In the genomic region with DNA sequence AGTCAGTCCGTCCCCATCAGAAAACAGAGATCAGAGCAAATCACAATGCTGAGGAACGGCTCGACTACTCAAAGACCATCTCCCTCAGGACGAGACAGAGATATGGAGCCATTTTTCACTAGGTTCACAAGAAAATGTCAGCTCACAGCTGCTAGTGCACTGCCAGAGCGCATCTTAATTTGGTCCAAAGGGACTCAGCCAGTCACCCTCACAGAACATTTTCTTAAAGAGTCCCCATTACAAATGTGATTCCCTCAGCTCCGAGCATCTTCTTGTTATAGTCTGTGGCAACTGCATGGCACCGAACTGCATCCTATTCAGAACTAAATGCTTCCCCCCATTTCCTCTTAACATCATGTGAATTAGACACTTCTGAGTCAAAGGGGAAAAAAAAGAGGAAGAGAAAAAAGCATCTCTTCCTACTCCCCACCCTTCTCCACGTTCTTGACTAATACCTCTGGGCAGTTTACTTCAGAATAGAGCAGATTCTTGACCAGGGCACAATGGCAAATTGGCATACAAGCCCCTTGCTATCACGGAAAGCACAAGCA, we compare ENCODE assay signal across 1 cellular context.
TF ChIP-seq lines count a peak whose summit lies in the region.

No MANE protein-coding gene starts in this region.

TF ChIP-seq in GM12878, 131 proteins besides CTCF, POLR2A, EP300 and RAD21 (continued from another document and continues in another):
- TF ChIP-seq, protein P1, sequence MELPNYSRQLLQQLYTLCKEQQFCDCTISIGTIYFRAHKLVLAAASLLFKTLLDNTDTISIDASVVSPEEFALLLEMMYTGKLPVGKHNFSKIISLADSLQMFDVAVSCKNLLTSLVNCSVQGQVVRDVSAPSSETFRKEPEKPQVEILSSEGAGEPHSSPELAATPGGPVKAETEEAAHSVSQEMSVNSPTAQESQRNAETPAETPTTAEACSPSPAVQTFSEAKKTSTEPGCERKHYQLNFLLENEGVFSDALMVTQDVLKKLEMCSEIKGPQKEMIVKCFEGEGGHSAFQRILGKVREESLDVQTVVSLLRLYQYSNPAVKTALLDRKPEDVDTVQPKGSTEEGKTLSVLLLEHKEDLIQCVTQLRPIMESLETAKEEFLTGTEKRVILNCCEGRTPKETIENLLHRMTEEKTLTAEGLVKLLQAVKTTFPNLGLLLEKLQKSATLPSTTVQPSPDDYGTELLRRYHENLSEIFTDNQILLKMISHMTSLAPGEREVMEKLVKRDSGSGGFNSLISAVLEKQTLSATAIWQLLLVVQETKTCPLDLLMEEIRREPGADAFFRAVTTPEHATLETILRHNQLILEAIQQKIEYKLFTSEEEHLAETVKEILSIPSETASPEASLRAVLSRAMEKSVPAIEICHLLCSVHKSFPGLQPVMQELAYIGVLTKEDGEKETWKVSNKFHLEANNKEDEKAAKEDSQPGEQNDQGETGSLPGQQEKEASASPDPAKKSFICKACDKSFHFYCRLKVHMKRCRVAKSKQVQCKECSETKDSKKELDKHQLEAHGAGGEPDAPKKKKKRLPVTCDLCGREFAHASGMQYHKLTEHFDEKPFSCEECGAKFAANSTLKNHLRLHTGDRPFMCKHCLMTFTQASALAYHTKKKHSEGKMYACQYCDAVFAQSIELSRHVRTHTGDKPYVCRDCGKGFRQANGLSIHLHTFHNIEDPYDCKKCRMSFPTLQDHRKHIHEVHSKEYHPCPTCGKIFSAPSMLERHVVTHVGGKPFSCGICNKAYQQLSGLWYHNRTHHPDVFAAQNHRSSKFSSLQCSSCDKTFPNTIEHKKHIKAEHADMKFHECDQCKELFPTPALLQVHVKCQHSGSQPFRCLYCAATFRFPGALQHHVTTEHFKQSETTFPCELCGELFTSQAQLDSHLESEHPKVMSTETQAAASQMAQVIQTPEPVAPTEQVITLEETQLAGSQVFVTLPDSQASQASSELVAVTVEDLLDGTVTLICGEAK (IDR thresholded peaks at IDR 0.05; ENCODE audit: borderline replicate concordance), result no peak
- TF ChIP-seq MTA3 (IDR thresholded peaks at IDR 0.05; ENCODE audit: borderline replicate concordance, low read length) (no peak), CBX3 (IDR thresholded peaks at IDR 0.05; ENCODE audit: borderline replicate concordance, low read depth) (no peak), YBX1 (IDR thresholded peaks at IDR 0.05) (no peak), ATF7 (IDR thresholded peaks at IDR 0.05; ENCODE audit: low read depth) (no peak), POU2F2 (IDR thresholded peaks at IDR 0.05; ENCODE audit: borderline replicate concordance, low read depth, low read length) (no peak), CREB1 (IDR thresholded peaks at IDR 0.05; ENCODE audit: low read depth) (no peak), SREBF1 (IDR thresholded peaks at IDR 0.05; ENCODE audit: low read length) (no peak), CHD4 (IDR thresholded peaks at IDR 0.05) (no peak), DPF2 (IDR thresholded peaks at IDR 0.05) (no peak), JUNB (IDR thresholded peaks at IDR 0.05) (peak; percentile 59; the same call in 1 of the 2 replicates), IKZF2 (IDR thresholded peaks at IDR 0.05) (peak in 1 of 2 experiments; percentile 37; a peak in 1 of 4 replicates), IRF4 (IDR thresholded peaks at IDR 0.05; ENCODE audit: low read depth, low read length) (peak; percentile 73), BHLHE40 (IDR thresholded peaks at IDR 0.05; ENCODE audit: borderline replicate concordance in 1 of 2, low read depth in 2 of 2, low read length in 1 of 2) (peak; percentile 8 to 33; a peak in 1 of 4 replicates), BRCA1 (IDR thresholded peaks at IDR 0.05; ENCODE audit: low read depth, low read length) (no peak), ETV6 (conservative IDR thresholded peaks at IDR 0.05 in 1 of 2, IDR thresholded peaks at IDR 0.05 in 1 of 2; ENCODE audit: borderline replicate concordance in 1 of 2, low read depth in 1 of 2) (peak in 1 of 2 experiments; percentile 88; a peak in 2 of 4 replicates), ZNF622 (IDR thresholded peaks at IDR 0.05) (no peak), BACH1 (IDR thresholded peaks at IDR 0.05; ENCODE audit: borderline replicate concordance) (no peak), ESRRA (IDR thresholded peaks at IDR 0.05; ENCODE audit: low read length) (no peak), STAT1 (conservative IDR thresholded peaks at IDR 0.05) (no peak), RUNX3 (IDR thresholded peaks at IDR 0.05; ENCODE audit: low read length) (no peak), NR2C1 (IDR thresholded peaks at IDR 0.05) (no peak), KDM1A (IDR thresholded peaks at IDR 0.05; ENCODE audit: borderline replicate concordance) (no peak), NRF1 (conservative IDR thresholded peaks at IDR 0.05; ENCODE audit: low read depth, low read length) (no peak), ZNF384 (IDR thresholded peaks at IDR 0.05; ENCODE audit: borderline replicate concordance, low read depth, low read length) (no peak), BCL11A (IDR thresholded peaks at IDR 0.05; ENCODE audit: low read depth, low read length) (no peak), NFXL1 (IDR thresholded peaks at IDR 0.05; ENCODE audit: borderline replicate concordance) (no peak), HDGF (IDR thresholded peaks at IDR 0.05) (no peak), ZNF207 (IDR thresholded peaks at IDR 0.05; ENCODE audit: borderline replicate concordance) (no peak), SPI1 (IDR thresholded peaks at IDR 0.05; ENCODE audit: borderline replicate concordance, insufficient read depth, low read depth, low read length) (peak; percentile 88), CHD2 (IDR thresholded peaks at IDR 0.05; ENCODE audit: borderline replicate concordance, low read depth, low read length) (no peak), KAT2A (conservative IDR thresholded peaks at IDR 0.05; ENCODE audit: control insufficient read depth, low read depth, low read length) (no peak)
- TF ChIP-seq, protein P2, sequence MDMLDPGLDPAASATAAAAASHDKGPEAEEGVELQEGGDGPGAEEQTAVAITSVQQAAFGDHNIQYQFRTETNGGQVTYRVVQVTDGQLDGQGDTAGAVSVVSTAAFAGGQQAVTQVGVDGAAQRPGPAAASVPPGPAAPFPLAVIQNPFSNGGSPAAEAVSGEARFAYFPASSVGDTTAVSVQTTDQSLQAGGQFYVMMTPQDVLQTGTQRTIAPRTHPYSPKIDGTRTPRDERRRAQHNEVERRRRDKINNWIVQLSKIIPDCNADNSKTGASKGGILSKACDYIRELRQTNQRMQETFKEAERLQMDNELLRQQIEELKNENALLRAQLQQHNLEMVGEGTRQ (IDR thresholded peaks at IDR 0.05; ENCODE audit: borderline replicate concordance, low read depth, low read length), result no peak
- TF ChIP-seq, protein P3, sequence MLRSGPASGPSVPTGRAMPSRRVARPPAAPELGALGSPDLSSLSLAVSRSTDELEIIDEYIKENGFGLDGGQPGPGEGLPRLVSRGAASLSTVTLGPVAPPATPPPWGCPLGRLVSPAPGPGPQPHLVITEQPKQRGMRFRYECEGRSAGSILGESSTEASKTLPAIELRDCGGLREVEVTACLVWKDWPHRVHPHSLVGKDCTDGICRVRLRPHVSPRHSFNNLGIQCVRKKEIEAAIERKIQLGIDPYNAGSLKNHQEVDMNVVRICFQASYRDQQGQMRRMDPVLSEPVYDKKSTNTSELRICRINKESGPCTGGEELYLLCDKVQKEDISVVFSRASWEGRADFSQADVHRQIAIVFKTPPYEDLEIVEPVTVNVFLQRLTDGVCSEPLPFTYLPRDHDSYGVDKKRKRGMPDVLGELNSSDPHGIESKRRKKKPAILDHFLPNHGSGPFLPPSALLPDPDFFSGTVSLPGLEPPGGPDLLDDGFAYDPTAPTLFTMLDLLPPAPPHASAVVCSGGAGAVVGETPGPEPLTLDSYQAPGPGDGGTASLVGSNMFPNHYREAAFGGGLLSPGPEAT (IDR thresholded peaks at IDR 0.05; ENCODE audit: low read depth), result no peak
- TF ChIP-seq, protein P4, sequence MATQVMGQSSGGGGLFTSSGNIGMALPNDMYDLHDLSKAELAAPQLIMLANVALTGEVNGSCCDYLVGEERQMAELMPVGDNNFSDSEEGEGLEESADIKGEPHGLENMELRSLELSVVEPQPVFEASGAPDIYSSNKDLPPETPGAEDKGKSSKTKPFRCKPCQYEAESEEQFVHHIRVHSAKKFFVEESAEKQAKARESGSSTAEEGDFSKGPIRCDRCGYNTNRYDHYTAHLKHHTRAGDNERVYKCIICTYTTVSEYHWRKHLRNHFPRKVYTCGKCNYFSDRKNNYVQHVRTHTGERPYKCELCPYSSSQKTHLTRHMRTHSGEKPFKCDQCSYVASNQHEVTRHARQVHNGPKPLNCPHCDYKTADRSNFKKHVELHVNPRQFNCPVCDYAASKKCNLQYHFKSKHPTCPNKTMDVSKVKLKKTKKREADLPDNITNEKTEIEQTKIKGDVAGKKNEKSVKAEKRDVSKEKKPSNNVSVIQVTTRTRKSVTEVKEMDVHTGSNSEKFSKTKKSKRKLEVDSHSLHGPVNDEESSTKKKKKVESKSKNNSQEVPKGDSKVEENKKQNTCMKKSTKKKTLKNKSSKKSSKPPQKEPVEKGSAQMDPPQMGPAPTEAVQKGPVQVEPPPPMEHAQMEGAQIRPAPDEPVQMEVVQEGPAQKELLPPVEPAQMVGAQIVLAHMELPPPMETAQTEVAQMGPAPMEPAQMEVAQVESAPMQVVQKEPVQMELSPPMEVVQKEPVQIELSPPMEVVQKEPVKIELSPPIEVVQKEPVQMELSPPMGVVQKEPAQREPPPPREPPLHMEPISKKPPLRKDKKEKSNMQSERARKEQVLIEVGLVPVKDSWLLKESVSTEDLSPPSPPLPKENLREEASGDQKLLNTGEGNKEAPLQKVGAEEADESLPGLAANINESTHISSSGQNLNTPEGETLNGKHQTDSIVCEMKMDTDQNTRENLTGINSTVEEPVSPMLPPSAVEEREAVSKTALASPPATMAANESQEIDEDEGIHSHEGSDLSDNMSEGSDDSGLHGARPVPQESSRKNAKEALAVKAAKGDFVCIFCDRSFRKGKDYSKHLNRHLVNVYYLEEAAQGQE (IDR thresholded peaks at IDR 0.05; ENCODE audit: low read depth, low read length), result no peak
- TF ChIP-seq, protein P5, sequence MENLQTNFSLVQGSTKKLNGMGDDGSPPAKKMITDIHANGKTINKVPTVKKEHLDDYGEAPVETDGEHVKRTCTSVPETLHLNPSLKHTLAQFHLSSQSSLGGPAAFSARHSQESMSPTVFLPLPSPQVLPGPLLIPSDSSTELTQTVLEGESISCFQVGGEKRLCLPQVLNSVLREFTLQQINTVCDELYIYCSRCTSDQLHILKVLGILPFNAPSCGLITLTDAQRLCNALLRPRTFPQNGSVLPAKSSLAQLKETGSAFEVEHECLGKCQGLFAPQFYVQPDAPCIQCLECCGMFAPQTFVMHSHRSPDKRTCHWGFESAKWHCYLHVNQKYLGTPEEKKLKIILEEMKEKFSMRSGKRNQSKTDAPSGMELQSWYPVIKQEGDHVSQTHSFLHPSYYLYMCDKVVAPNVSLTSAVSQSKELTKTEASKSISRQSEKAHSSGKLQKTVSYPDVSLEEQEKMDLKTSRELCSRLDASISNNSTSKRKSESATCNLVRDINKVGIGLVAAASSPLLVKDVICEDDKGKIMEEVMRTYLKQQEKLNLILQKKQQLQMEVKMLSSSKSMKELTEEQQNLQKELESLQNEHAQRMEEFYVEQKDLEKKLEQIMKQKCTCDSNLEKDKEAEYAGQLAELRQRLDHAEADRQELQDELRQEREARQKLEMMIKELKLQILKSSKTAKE (IDR thresholded peaks at IDR 0.05; ENCODE audit: low read depth, poor library complexity, severe bottlenecking), result no peak
- TF ChIP-seq, protein P6, sequence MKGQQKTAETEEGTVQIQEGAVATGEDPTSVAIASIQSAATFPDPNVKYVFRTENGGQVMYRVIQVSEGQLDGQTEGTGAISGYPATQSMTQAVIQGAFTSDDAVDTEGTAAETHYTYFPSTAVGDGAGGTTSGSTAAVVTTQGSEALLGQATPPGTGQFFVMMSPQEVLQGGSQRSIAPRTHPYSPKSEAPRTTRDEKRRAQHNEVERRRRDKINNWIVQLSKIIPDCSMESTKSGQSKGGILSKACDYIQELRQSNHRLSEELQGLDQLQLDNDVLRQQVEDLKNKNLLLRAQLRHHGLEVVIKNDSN (IDR thresholded peaks at IDR 0.05; ENCODE audit: borderline replicate concordance, extremely low read length, insufficient read depth, low read depth, low read length), result no peak
- TF ChIP-seq, protein P7, sequence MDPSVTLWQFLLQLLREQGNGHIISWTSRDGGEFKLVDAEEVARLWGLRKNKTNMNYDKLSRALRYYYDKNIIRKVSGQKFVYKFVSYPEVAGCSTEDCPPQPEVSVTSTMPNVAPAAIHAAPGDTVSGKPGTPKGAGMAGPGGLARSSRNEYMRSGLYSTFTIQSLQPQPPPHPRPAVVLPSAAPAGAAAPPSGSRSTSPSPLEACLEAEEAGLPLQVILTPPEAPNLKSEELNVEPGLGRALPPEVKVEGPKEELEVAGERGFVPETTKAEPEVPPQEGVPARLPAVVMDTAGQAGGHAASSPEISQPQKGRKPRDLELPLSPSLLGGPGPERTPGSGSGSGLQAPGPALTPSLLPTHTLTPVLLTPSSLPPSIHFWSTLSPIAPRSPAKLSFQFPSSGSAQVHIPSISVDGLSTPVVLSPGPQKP (IDR thresholded peaks at IDR 0.05; ENCODE audit: low read depth, low read length), result no peak
- TF ChIP-seq, protein P8, sequence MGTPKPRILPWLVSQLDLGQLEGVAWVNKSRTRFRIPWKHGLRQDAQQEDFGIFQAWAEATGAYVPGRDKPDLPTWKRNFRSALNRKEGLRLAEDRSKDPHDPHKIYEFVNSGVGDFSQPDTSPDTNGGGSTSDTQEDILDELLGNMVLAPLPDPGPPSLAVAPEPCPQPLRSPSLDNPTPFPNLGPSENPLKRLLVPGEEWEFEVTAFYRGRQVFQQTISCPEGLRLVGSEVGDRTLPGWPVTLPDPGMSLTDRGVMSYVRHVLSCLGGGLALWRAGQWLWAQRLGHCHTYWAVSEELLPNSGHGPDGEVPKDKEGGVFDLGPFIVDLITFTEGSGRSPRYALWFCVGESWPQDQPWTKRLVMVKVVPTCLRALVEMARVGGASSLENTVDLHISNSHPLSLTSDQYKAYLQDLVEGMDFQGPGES (IDR thresholded peaks at IDR 0.05), result no peak
- TF ChIP-seq, protein P9, sequence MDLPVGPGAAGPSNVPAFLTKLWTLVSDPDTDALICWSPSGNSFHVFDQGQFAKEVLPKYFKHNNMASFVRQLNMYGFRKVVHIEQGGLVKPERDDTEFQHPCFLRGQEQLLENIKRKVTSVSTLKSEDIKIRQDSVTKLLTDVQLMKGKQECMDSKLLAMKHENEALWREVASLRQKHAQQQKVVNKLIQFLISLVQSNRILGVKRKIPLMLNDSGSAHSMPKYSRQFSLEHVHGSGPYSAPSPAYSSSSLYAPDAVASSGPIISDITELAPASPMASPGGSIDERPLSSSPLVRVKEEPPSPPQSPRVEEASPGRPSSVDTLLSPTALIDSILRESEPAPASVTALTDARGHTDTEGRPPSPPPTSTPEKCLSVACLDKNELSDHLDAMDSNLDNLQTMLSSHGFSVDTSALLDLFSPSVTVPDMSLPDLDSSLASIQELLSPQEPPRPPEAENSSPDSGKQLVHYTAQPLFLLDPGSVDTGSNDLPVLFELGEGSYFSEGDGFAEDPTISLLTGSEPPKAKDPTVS (IDR thresholded peaks at IDR 0.05; ENCODE audit: low read depth, low read length), result no peak
